ENCODE assay signal across 30 cellular contexts in genomic region chr1:112678605-112679004, GRCh38.
"Had no signal": no experiment of that assay in that cellular context is flagged by ENCODE, and none has a peak within 500 bp of the region (broad histone marks: within the 10 kb centered on the region; RNA-seq: fewer than 3 reads in every experiment).

No MANE protein-coding gene starts in this region.

- H3K9me3 ChIP-seq: body of pancreas, colonic mucosa, gastrocnemius medialis, psoas muscle, sigmoid colon, suprapubic skin, tibial artery had no signal

- H3K36me3 ChIP-seq: colonic mucosa, gastrocnemius medialis, sigmoid colon, suprapubic skin, tibial artery had no signal

- H3K4me3 Mint-ChIP-seq: activated naive CD4-positive, alpha-beta T cell treated with anti-CD3 and anti-CD28 coated beads, Interleukin-2, amount 50 U/mL, for 24 hours; activated T-helper 1 cell treated with anti-CD3 and anti-CD28 coated beads, Interleukin-12 subunit alpha, Interleukin-12 subunit beta, Interleukin-2, Interleukin-4 antibody, amounts not matched to agents 30 ng/mL and 10 ng/mL and 1 ng/mL, durations not matched to agents 14 hours and 24 hours and 36 hours; stimulated activated memory B cell treated with anti-CD40 and anti-IgM and Interleukin-4, amounts not matched to agents 10 μg/mL and 1 μg/mL and 100 μg/mL, for 72 hours; T-cell had no signal

- DNase-seq: activated CD4-positive, alpha-beta T cell treated with anti-CD3 and anti-CD28 coated beads for 48 hours; activated CD4-positive, alpha-beta T cell treated with anti-CD3 and anti-CD28 coated beads, Interleukin-2, amount 50 U/mL, for 48 hours; anterior cingulate cortex; body of pancreas; cerebellar nuclear complex; colonic mucosa; dorsolateral prefrontal cortex; effector memory CD4-positive, alpha-beta T cell; erythroblast; gastrocnemius medialis; glutamatergic neuron; left colon; mammary epithelial cell; occipital lobe; psoas muscle; sigmoid colon; small intestine; stimulated activated CD4-positive, alpha-beta T cell treated with anti-CD3 and anti-CD28 coated beads, Interleukin-1b, Interleukin-23, amount 100 ng/mL, for 48 hours; stimulated activated CD4-positive, alpha-beta T cell treated with anti-CD3 and anti-CD28 coated beads, Interleukin-4, amount 100 ng/mL, for 4 hours; stimulated activated CD8-positive, alpha-beta memory T cell treated with anti-CD3 and anti-CD28 coated beads, Interleukin-4, amount 100 ng/mL, for 48 hours; T-cell; T-helper 9 cell; tibial artery had no signal

- ATAC-seq: activated CD4-positive, CD25-positive, alpha-beta regulatory T cell treated with anti-CD3 and anti-CD28 coated beads, Interleukin-2, amount 50 U/mL, for 24 hours; body of pancreas; gastrocnemius medialis; left colon; psoas muscle; stimulated activated memory B cell treated with anti-CD40 and anti-IgM and Interleukin-4, amounts not matched to agents 10 μg/mL and 1 μg/mL and 100 μg/mL, for 72 hours; T-cell had no signal

- H3K9me3 Mint-ChIP-seq: activated naive CD4-positive, alpha-beta T cell treated with anti-CD3 and anti-CD28 coated beads, Interleukin-2, amount 50 U/mL, for 24 hours; activated T-helper 1 cell treated with anti-CD3 and anti-CD28 coated beads, Interleukin-12 subunit alpha, Interleukin-12 subunit beta, Interleukin-2, Interleukin-4 antibody, amounts not matched to agents 30 ng/mL and 10 ng/mL and 1 ng/mL, durations not matched to agents 14 hours and 24 hours and 36 hours; stimulated activated memory B cell treated with anti-CD40 and anti-IgM and Interleukin-4, amounts not matched to agents 10 μg/mL and 1 μg/mL and 100 μg/mL, for 72 hours; T-cell had no signal

- H3K4me3 ChIP-seq: body of pancreas, colonic mucosa, dorsolateral prefrontal cortex, gastrocnemius medialis, psoas muscle, sigmoid colon, suprapubic skin, tibial artery had no signal

- H3K27me3 ChIP-seq: body of pancreas, colonic mucosa, dorsolateral prefrontal cortex, gastrocnemius medialis, sigmoid colon, suprapubic skin, tibial artery had no signal

- H3K36me3 Mint-ChIP-seq: stimulated activated memory B cell treated with anti-CD40 and anti-IgM and Interleukin-4, amounts not matched to agents 10 μg/mL and 1 μg/mL and 100 μg/mL, for 72 hours had no signal

- H3K4me1 ChIP-seq: colonic mucosa had no signal

- H3K27ac Mint-ChIP-seq: activated naive CD4-positive, alpha-beta T cell treated with anti-CD3 and anti-CD28 coated beads, Interleukin-2, amount 50 U/mL, for 24 hours; activated T-helper 1 cell treated with anti-CD3 and anti-CD28 coated beads, Interleukin-12 subunit alpha, Interleukin-12 subunit beta, Interleukin-2, Interleukin-4 antibody, amounts not matched to agents 30 ng/mL and 10 ng/mL and 1 ng/mL, durations not matched to agents 14 hours and 24 hours and 36 hours; stimulated activated memory B cell treated with anti-CD40 and anti-IgM and Interleukin-4, amounts not matched to agents 10 μg/mL and 1 μg/mL and 100 μg/mL, for 72 hours had no signal

- H3K27ac ChIP-seq: body of pancreas, colonic mucosa, parathyroid adenoma, psoas muscle, sigmoid colon, suprapubic skin, tibial artery, VCaP had no signal

- H3K27me3 Mint-ChIP-seq: activated naive CD4-positive, alpha-beta T cell treated with anti-CD3 and anti-CD28 coated beads, Interleukin-2, amount 50 U/mL, for 24 hours; stimulated activated memory B cell treated with anti-CD40 and anti-IgM and Interleukin-4, amounts not matched to agents 10 μg/mL and 1 μg/mL and 100 μg/mL, for 72 hours; T-cell had no signal
